In genomic region chr16:57422026-57422944, GRCh38 we compare ENCODE assay signal across 8 cellular contexts. TPM values are rescaled to one million over a fixed set of nuclear protein-coding genes. Genes with fewer than 3 reads are reported as not detected.
DNase-seq lines count a peak whose midpoint lies in the region; ATAC-seq and TF ChIP-seq lines count a peak whose summit lies in the region.

No MANE protein-coding gene starts in this region.

- H3K36me3 Mint-ChIP-seq in stimulated activated effector memory CD8-positive, alpha-beta T cell treated with anti-CD3 and anti-CD28 coated beads, Interleukin-12 subunit alpha, Interleukin-12 subunit beta, amount 100 ng/mL, for 72 hours: peaks cover 2% of the 10 kb centered on the region
- H3K36me3 Mint-ChIP-seq in activated CD8-positive, alpha-beta T cell treated with anti-CD3 and anti-CD28 coated beads, Interleukin-2, amount 10 ng/mL, durations not matched to agents 7 days and 5 days (ENCODE audit: low read depth): peaks cover 2% of the 10 kb centered on the region

- CTCF ChIA-PET in activated CD8-positive, alpha-beta T cell treated with anti-CD3 and anti-CD28 coated beads, Interleukin-2, amount 10 ng/mL, durations not matched to agents 7 days and 5 days (lab: Charles Lee): interaction anchor here (0.7 to 10.3 kb wide), 5 partner anchors 98 to 237 kb away, joined by 3 to 338 read pairs (median 3); partner anchors contain the start of gene PSME3IP1

- H3K4me3 Mint-ChIP-seq in stimulated activated effector memory CD8-positive, alpha-beta T cell treated with anti-CD3 and anti-CD28 coated beads, Interleukin-12 subunit alpha, Interleukin-12 subunit beta, amount 100 ng/mL, for 72 hours: no peak overlapping the region
- no peak overlapping the region for H3K4me3 Mint-ChIP-seq in activated CD8-positive, alpha-beta T cell treated with anti-CD3 and anti-CD28 coated beads, Interleukin-2, amount 10 ng/mL, durations not matched to agents 7 days and 5 days

- H3K36me3 ChIP-seq in MM.1S (replicated peaks; ENCODE audit: insufficient read depth, low read length): no peaks in the 10 kb centered on the region
- H3K36me3 ChIP-seq in WERI-Rb-1: no peaks in the 10 kb centered on the region; the same call in none of the 2 replicates

- intact Hi-C loops in left ventricle myocardium superior (cut with micrococcal nuclease): loop anchor here (1.0 kb wide), 1 partner anchor 122 kb away; no protein-coding TSS in a partner anchor

- H3K4me2 ChIP-seq in MM.1S (ENCODE audit: low read depth, low read length): no peak overlapping the region

- DNase-seq in EH (ENCODE audit: low read depth) (peak; percentile 70), MM.1S (no peak), WERI-Rb-1 (peak; percentile 59), left ventricle myocardium superior (peak; percentile 53)
- DNase-seq in stimulated activated effector memory CD8-positive, alpha-beta T cell treated with anti-CD3 and anti-CD28 coated beads, Interleukin-12 subunit alpha, Interleukin-12 subunit beta, amount 100 ng/mL, for 72 hours (ENCODE audit: low spot score in 2 of 2): no peak
- no peak for DNase-seq in activated CD8-positive, alpha-beta T cell treated with anti-CD3 and anti-CD28 coated beads, Interleukin-2, amount 10 ng/mL, durations not matched to agents 7 days and 5 days

- peak overlapping the region; percentile 46 for H3K27ac Mint-ChIP-seq in stimulated activated effector memory CD8-positive, alpha-beta T cell treated with anti-CD3 and anti-CD28 coated beads, Interleukin-12 subunit alpha, Interleukin-12 subunit beta, amount 100 ng/mL, for 72 hours
- H3K27ac Mint-ChIP-seq in activated CD8-positive, alpha-beta T cell treated with anti-CD3 and anti-CD28 coated beads, Interleukin-2, amount 10 ng/mL, durations not matched to agents 7 days and 5 days: no peak overlapping the region

- no peak overlapping the region for H3K4me3 ChIP-seq in MM.1S (ENCODE audit: low read length)
- no peak overlapping the region for H3K4me3 ChIP-seq in WERI-Rb-1 (ENCODE audit: low read depth, low read length)

- H2AFZ ChIP-seq in MM.1S (ENCODE audit: low read length): no peak overlapping the region

- no peaks in the 10 kb centered on the region for H3K79me2 ChIP-seq in MM.1S (ENCODE audit: low read length)

- H3K9ac ChIP-seq in MM.1S (ENCODE audit: low read length): no peak overlapping the region

- POLR2A ChIA-PET in activated CD8-positive, alpha-beta T cell treated with anti-CD3 and anti-CD28 coated beads, Interleukin-2, amount 10 ng/mL, durations not matched to agents 7 days and 5 days (lab: Charles Lee): interaction anchor here (0.5 to 0.6 kb wide), 2 partner anchors 9 to 81 kb away, joined by 3 read pairs; no protein-coding TSS in a partner anchor

- peak; percentile 54 for ATAC-seq in left ventricle myocardium superior
- ATAC-seq in stimulated activated effector memory CD8-positive, alpha-beta T cell treated with anti-CD3 and anti-CD28 coated beads, Interleukin-12 subunit alpha, Interleukin-12 subunit beta, amount 100 ng/mL, for 72 hours: no peak
- no peak for ATAC-seq in activated CD8-positive, alpha-beta T cell treated with anti-CD3 and anti-CD28 coated beads, Interleukin-2, amount 10 ng/mL, durations not matched to agents 7 days and 5 days
- ATAC-seq in GM19395 (IDR thresholded peaks at IDR 0.05; ENCODE audit: unreplicated experiment): no peak
- ATAC-seq in GM21723 (IDR thresholded peaks at IDR 0.05; ENCODE audit: unreplicated experiment): no peak

- H4K20me1 ChIP-seq in MM.1S (ENCODE audit: insufficient read depth, low read length): no peaks in the 10 kb centered on the region

- peaks cover 17% of the 10 kb centered on the region for H3K4me1 Mint-ChIP-seq in stimulated activated effector memory CD8-positive, alpha-beta T cell treated with anti-CD3 and anti-CD28 coated beads, Interleukin-12 subunit alpha, Interleukin-12 subunit beta, amount 100 ng/mL, for 72 hours
- H3K4me1 Mint-ChIP-seq in activated CD8-positive, alpha-beta T cell treated with anti-CD3 and anti-CD28 coated beads, Interleukin-2, amount 10 ng/mL, durations not matched to agents 7 days and 5 days (ENCODE audit: low read depth): peaks cover 18% of the 10 kb centered on the region

- H3K9me3 ChIP-seq in MM.1S (replicated peaks; ENCODE audit: insufficient read depth, low read length) (no peaks in the 10 kb centered on the region), WERI-Rb-1 (ENCODE audit: severe bottlenecking) (no peaks in the 10 kb centered on the region)

- no peaks in the 10 kb centered on the region for H3K27me3 Mint-ChIP-seq in activated CD8-positive, alpha-beta T cell treated with anti-CD3 and anti-CD28 coated beads, Interleukin-2, amount 10 ng/mL, durations not matched to agents 7 days and 5 days (ENCODE audit: low read depth)

- no peaks in the 10 kb centered on the region for H3K9me2 ChIP-seq in MM.1S (replicated peaks; ENCODE audit: insufficient read depth, low read length)

- H3K27me3 ChIP-seq in MM.1S (replicated peaks; ENCODE audit: insufficient read depth, low read length) (no peaks in the 10 kb centered on the region), WERI-Rb-1 (ENCODE audit: insufficient read depth, low read depth, severe bottlenecking) (no peaks in the 10 kb centered on the region)

- no peaks in the 10 kb centered on the region for H3F3A ChIP-seq in MM.1S (ENCODE audit: insufficient read depth, low read length)

- H3K9me3 Mint-ChIP-seq in stimulated activated effector memory CD8-positive, alpha-beta T cell treated with anti-CD3 and anti-CD28 coated beads, Interleukin-12 subunit alpha, Interleukin-12 subunit beta, amount 100 ng/mL, for 72 hours: no peaks in the 10 kb centered on the region
- H3K9me3 Mint-ChIP-seq in activated CD8-positive, alpha-beta T cell treated with anti-CD3 and anti-CD28 coated beads, Interleukin-2, amount 10 ng/mL, durations not matched to agents 7 days and 5 days (ENCODE audit: insufficient read depth): no peaks in the 10 kb centered on the region

- TF ChIP-seq CTCF in MM.1S (IDR thresholded peaks at IDR 0.05; ENCODE audit: low read length): peak; percentile 34
- peak; percentile 64 for TF ChIP-seq CTCF in WERI-Rb-1 (IDR thresholded peaks at IDR 0.05; ENCODE audit: low read depth, low read length)

- H3K4me1 ChIP-seq in MM.1S (ENCODE audit: low read length): no peaks in the 10 kb centered on the region

- H3K27ac ChIP-seq in MM.1S (ENCODE audit: low read length): no peak overlapping the region
- no peak overlapping the region for H3K27ac ChIP-seq in WERI-Rb-1

RNA-seq across cellular contexts. Expression of gene CCL17, which starts 17.7 kb away (rescaled TPM):
- total RNA-seq in left ventricle myocardium superior: not detected
- under 1 TPM in 1 of 2 experiments, not detected in 1; 0.50 TPM for total RNA-seq in activated CD8-positive, alpha-beta T cell treated with anti-CD3 and anti-CD28 coated beads, Interleukin-2, amount 10 ng/mL, durations not matched to agents 7 days and 5 days

RNA-seq across cellular contexts. Expression of gene CIAPIN1, which starts 24.9 kb away (rescaled TPM):
- total RNA-seq in left ventricle myocardium superior: 52.2 TPM
- total RNA-seq in activated CD8-positive, alpha-beta T cell treated with anti-CD3 and anti-CD28 coated beads, Interleukin-2, amount 10 ng/mL, durations not matched to agents 7 days and 5 days: 10 to 100 TPM; 47.8 to 53.8 TPM

RNA-seq across cellular contexts. Expression of gene COQ9, which starts 25.0 kb away (rescaled TPM):
- 205 TPM for total RNA-seq in left ventricle myocardium superior
- 10 to 100 TPM; 38.2 to 40.4 TPM for total RNA-seq in activated CD8-positive, alpha-beta T cell treated with anti-CD3 and anti-CD28 coated beads, Interleukin-2, amount 10 ng/mL, durations not matched to agents 7 days and 5 days

RNA-seq across cellular contexts. Expression of gene POLR2C, which starts 40.2 kb away (rescaled TPM):
- total RNA-seq in left ventricle myocardium superior: 37.3 TPM
- total RNA-seq in activated CD8-positive, alpha-beta T cell treated with anti-CD3 and anti-CD28 coated beads, Interleukin-2, amount 10 ng/mL, durations not matched to agents 7 days and 5 days: 10 to 100 TPM; 57.0 to 58.3 TPM

RNA-seq across cellular contexts. Expression of gene CX3CL1, which starts 50.0 kb away (rescaled TPM):
- total RNA-seq in left ventricle myocardium superior: 11.7 TPM
- total RNA-seq in activated CD8-positive, alpha-beta T cell treated with anti-CD3 and anti-CD28 coated beads, Interleukin-2, amount 10 ng/mL, durations not matched to agents 7 days and 5 days: not detected

Comparison
In these comparisons a context has a peak if more than half of its experiments do, and no peak if none do; other contexts are left out.
1. DNase-seq: peak in EH (single experiment), WERI-Rb-1 (single experiment) and left ventricle myocardium superior (single experiment); none in MM.1S (single experiment), stimulated activated effector memory CD8-positive, alpha-beta T cell treated with anti-CD3 and anti-CD28 coated beads, Interleukin-12 subunit alpha, Interleukin-12 subunit beta, amount 100 ng/mL, for 72 hours (0 of 2) and activated CD8-positive, alpha-beta T cell treated with anti-CD3 and anti-CD28 coated beads, Interleukin-2, amount 10 ng/mL, durations not matched to agents 7 days and 5 days (single experiment).